ENCODE assay signal across 16 cellular contexts in the genomic region with DNA sequence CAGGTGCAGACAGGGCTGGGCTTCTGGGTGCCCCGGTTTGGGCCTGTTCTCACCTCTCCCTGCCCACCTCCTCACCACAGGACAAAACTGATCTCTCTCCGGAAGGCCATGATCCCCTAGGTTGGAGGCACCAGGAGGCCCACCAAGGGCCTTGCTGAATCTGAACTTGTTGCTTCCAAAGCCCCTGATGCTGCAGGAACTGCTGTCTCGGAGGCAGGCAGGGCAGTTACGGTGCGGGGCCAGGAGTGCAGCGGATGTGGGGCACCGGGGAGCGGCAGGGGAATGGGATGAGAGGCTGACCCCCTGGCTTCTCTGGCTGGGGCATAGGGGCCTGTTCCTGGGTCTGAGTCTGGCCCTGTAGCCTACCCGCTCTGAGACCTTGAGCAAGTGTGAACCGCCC.
DNase-seq lines count a peak whose midpoint lies in the region; ATAC-seq lines count a peak whose summit lies in the region.
"Had no signal": no experiment of that assay in that cellular context is flagged by ENCODE, and none has a peak within 500 bp of the region (broad histone marks: within the 10 kb centered on the region; RNA-seq: fewer than 3 reads in every experiment).

No MANE protein-coding gene starts in this region.

- H3K23ac ChIP-seq in neuronal stem cell (ENCODE audit: low read depth, low read length, poor library complexity): no peak overlapping the region

- no peaks in the 10 kb centered on the region for H3K79me1 ChIP-seq in neuronal stem cell (ENCODE audit: low read depth, low read length)

- intact Hi-C loops in Right ventricle myocardium inferior (cut with DNase I) (no loop called here), left cardiac atrium (cut with DNase I) (no loop called here)

- H3K36me3 ChIP-seq in neuronal stem cell (replicated peaks in 1 of 2; ENCODE audit: control insufficient read depth in 2 of 2, insufficient read depth in 2 of 2, low read length in 2 of 2): no peaks in the 10 kb centered on the region

- peak overlapping the region; percentile 60 for H2BK12ac ChIP-seq in neuronal stem cell (ENCODE audit: low read length)

- no peak overlapping the region for H4K8ac ChIP-seq in neuronal stem cell (ENCODE audit: low read depth, low read length)

- H3K27me3 ChIP-seq in neuronal stem cell (ENCODE audit: control insufficient read depth in 3 of 3, insufficient read depth in 3 of 3, low read depth in 1 of 3, low read length in 3 of 3): peaks cover 0 to 19% (median 0%) of the 10 kb centered on the region in 3 experiments
- H3K27me3 ChIP-seq: BLaER1 treated with 17β-estradiol and CSF1 and Interleukin-3, amounts not matched to agents 10 nM and 100 nM had no signal

- peak overlapping the region; percentile 15 for H3K18ac ChIP-seq in neuronal stem cell (ENCODE audit: low read length)

- peaks cover 0 to 14% of the 10 kb centered on the region in 2 donors for H3K4me1 ChIP-seq in neuronal stem cell (ENCODE audit: control insufficient read depth in 2 of 2, insufficient read depth in 1 of 2, low read depth in 1 of 2, low read length in 2 of 2)
- H3K4me1 ChIP-seq: A549, Caco-2 had no signal

- no peak overlapping the region for H4K91ac ChIP-seq in neuronal stem cell (ENCODE audit: low read depth, low read length, poor library complexity)

- ATAC-seq in Right ventricle myocardium inferior (no peak), left cardiac atrium (no peak)
- ATAC-seq: A549; CD8-positive, alpha-beta T cell had no signal

- H3K4me2 ChIP-seq in neuronal stem cell (ENCODE audit: insufficient read depth, low read length, poor library complexity, severe bottlenecking): no peak overlapping the region
- H3K4me2 ChIP-seq: A549; BLaER1 treated with 17β-estradiol and CSF1 and Interleukin-3, amounts not matched to agents 10 nM and 100 nM had no signal

- no peak overlapping the region for H3K9ac ChIP-seq in neuronal stem cell (ENCODE audit: low read depth, low read length, poor library complexity)
- H3K9ac ChIP-seq: BLaER1 treated with 17β-estradiol and CSF1 and Interleukin-3, amounts not matched to agents 10 nM and 100 nM had no signal

- H3K4ac ChIP-seq in neuronal stem cell (ENCODE audit: low read length): no peak overlapping the region

- H2AFZ ChIP-seq in neuronal stem cell (ENCODE audit: low read length): no peak overlapping the region

- peak overlapping the region; percentile 40 for H2AK5ac ChIP-seq in neuronal stem cell (ENCODE audit: low read depth, low read length)

- WGBS in neuronal stem cell (ENCODE audit: extremely low coverage in 2 of 2, insufficient read length in 2 of 2, insufficient replicate concordance in 1 of 2), 2 donors: no CpG with 5 or more reads among the region's 10 CpGs

- H3K14ac ChIP-seq in neuronal stem cell (ENCODE audit: low read length): no peak overlapping the region

- no peak overlapping the region for H3K4me3 ChIP-seq in neuronal stem cell (ENCODE audit: low read length in 2 of 2)
- H3K4me3 ChIP-seq: A549; BLaER1 treated with 17β-estradiol and CSF1 and Interleukin-3, amounts not matched to agents 10 nM and 100 nM had no signal

- H2BK5ac ChIP-seq in neuronal stem cell (ENCODE audit: low read length): peak overlapping the region; percentile 5

- no peak overlapping the region for H3K27ac ChIP-seq in neuronal stem cell (replicated peaks; ENCODE audit: low read length)
- H3K27ac ChIP-seq: 22Rv1; A549; BLaER1 treated with 17β-estradiol and CSF1 and Interleukin-3, amounts not matched to agents 10 nM and 100 nM; C4-2B had no signal

- H3K9me3 ChIP-seq in neuronal stem cell (replicated peaks in 1 of 2; ENCODE audit: control insufficient read depth in 2 of 2, insufficient read depth in 1 of 2, low read depth in 1 of 2, low read length in 2 of 2): peaks cover 0 to 2% of the 10 kb centered on the region in 2 donors
- H3K9me3 ChIP-seq: A549, Caco-2 had no signal

- H2BK120ac ChIP-seq in neuronal stem cell (ENCODE audit: low read depth, low read length): no peak overlapping the region

- no peak overlapping the region for H2BK15ac ChIP-seq in neuronal stem cell (ENCODE audit: low read length)

- DNase-seq in Right ventricle myocardium inferior (ENCODE audit: missing footprints): peak; percentile 14
- DNase-seq in left cardiac atrium: no peak
- no peak for DNase-seq in neuronal stem cell (ENCODE audit: low spot score)
- no peak for DNase-seq in NCI-H69 (lab: John Stamatoyannopoulos, UW)
- no peak for DNase-seq in NCI-H2171 (lab: John Stamatoyannopoulos, UW)
- DNase-seq: AML-193; Caco-2; Calu3; CD4-positive, alpha-beta T cell; DMS79 treated with DMSO at 0.1 percent for 48 hours; GF-D8 had no signal
